ENCODE assay signal across 33 cellular contexts in genomic region chr7:45269192-45269591, GRCh38.
DNase-seq lines count a peak whose midpoint lies in the region; ATAC-seq, FAIRE-seq and TF ChIP-seq lines count a peak whose summit lies in the region.
"Had no signal": no experiment of that assay in that cellular context is flagged by ENCODE, and none has a peak within 500 bp of the region (broad histone marks: within the 10 kb centered on the region; RNA-seq: fewer than 3 reads in every experiment).

No MANE protein-coding gene starts in this region.

- intact Hi-C loops in HepG2 (cut with micrococcal nuclease; ENCODE audit: unreplicated experiment) (no loop called here), right lobe of liver (cut with DNase I) (loop anchor here in 1 of 2 donors (10.0 kb wide), 1 partner anchor 114 kb away; the partner anchor contains the start of gene RAMP3)

- H4K20me1 ChIP-seq in HepG2 (ENCODE audit: insufficient read depth, low read length): no peaks in the 10 kb centered on the region
- H4K20me1 ChIP-seq: BLaER1; BLaER1 treated with 17β-estradiol and CSF1 and Interleukin-3, amounts not matched to agents 10 nM and 100 nM had no signal

- DNase-seq in HepG2 (ENCODE audit: low spot score) (no peak), right lobe of liver (no peak), lung (ENCODE audit: low spot score) (peak; percentile 10), UCSD-AML1 (lab: John Stamatoyannopoulos, UW; ENCODE audit: unreplicated experiment) (no peak)
- no peak for DNase-seq in stimulated activated CD4-positive, alpha-beta T cell treated with anti-CD3 and anti-CD28 coated beads, Interleukin-12 subunit alpha, Interleukin-12 subunit beta, amount 100 ng/mL, for 4 hours
- DNase-seq: 8988T; ACHN; AML-193; BE2C; C1 segment of cervical spinal cord; Caco-2; Calu3; CD4-positive, alpha-beta memory T cell; CD4-positive, alpha-beta T cell; CD4-positive, CD25-positive, alpha-beta regulatory T cell; CD8-positive, alpha-beta memory T cell; CD8-positive, alpha-beta T cell; COR-L47; DMS 273 treated with DMSO at 0.1 percent for 48 hours; DMS153; DMS53; DMS79; DMS79 treated with DMSO at 0.1 percent for 48 hours; DND-41; EL had no signal

- FAIRE-seq in HepG2 (lab: Jason Lieb, UNC): no peak
- FAIRE-seq: A204.1, A549, D721Med had no signal

- H3K4me1 ChIP-seq in liver (ENCODE audit: control insufficient read depth in 4 of 4, insufficient read depth in 4 of 4, low read length in 3 of 4) (no peaks in the 10 kb centered on the region), HepG2 (ENCODE audit: insufficient read depth, low read length) (no peaks in the 10 kb centered on the region), right lobe of liver (no peaks in the 10 kb centered on the region), lung (ENCODE audit: control insufficient read depth in 2 of 2, insufficient read depth in 2 of 2, low read length in 2 of 2) (peaks cover 0 to 3% of the 10 kb centered on the region in 2 donors)
- H3K4me1 ChIP-seq: A549; BE2C; BLaER1; BLaER1 treated with 17β-estradiol and CSF1 and Interleukin-3, amounts not matched to agents 10 nM and 100 nM; Caco-2 had no signal

- in situ Hi-C loops in HepG2 (cut with HindIII; ENCODE audit: extremely low pct_ligation_motif_present, low pct_unique_long_range_greater_than_20kb): loop anchor here (25.0 kb wide), 1 partner anchor 307 kb away; no protein-coding TSS in a partner anchor

- POLR2A ChIA-PET in HepG2 (lab: Yijun Ruan, JAX): no interaction called here

- no peak overlapping the region for H2AFZ ChIP-seq in HepG2 (ENCODE audit: low read length)

- H3K4me2 ChIP-seq in HepG2 (ENCODE audit: low read depth, low read length): no peak overlapping the region
- H3K4me2 ChIP-seq: A549; BLaER1; BLaER1 treated with 17β-estradiol and CSF1 and Interleukin-3, amounts not matched to agents 10 nM and 100 nM had no signal

- TF ChIP-seq POLR2A in HepG2 (IDR thresholded peaks at IDR 0.05; ENCODE audit: insufficient read depth in 1 of 2, low read depth in 2 of 2, low read length in 2 of 2): no peak
- no peak for TF ChIP-seq POLR2A in right lobe of liver (IDR thresholded peaks at IDR 0.05)

- H3K9ac ChIP-seq in liver (ENCODE audit: low read depth in 1 of 2, low read length in 2 of 2) (no peak overlapping the region), HepG2 (ENCODE audit: insufficient read depth, low read depth, low read length) (no peak overlapping the region)
- H3K9ac ChIP-seq: BLaER1; BLaER1 treated with 17β-estradiol and CSF1 and Interleukin-3, amounts not matched to agents 10 nM and 100 nM had no signal

- no peak for TF ChIP-seq RAD21 in liver (IDR thresholded peaks at IDR 0.05)
- no peak for TF ChIP-seq RAD21 in HepG2 (CRISPR knock-in tag; IDR thresholded peaks at IDR 0.05)

- no peaks in the 10 kb centered on the region for H3K79me2 ChIP-seq in HepG2 (ENCODE audit: insufficient read depth, low read length)

- TF ChIP-seq EP300 in HepG2 (IDR thresholded peaks at IDR 0.05; ENCODE audit: low read depth in 2 of 2, low read length in 2 of 2) (no peak), HepG2 (CRISPR knock-in tag; IDR thresholded peaks at IDR 0.05; ENCODE audit: borderline replicate concordance) (no peak)

- H3K27ac ChIP-seq in liver (ENCODE audit: low read depth in 1 of 2, low read length in 2 of 2): no peak overlapping the region
- no peak overlapping the region for H3K27ac ChIP-seq in HepG2 (ENCODE audit: extremely low read length, insufficient read depth, low read length)
- no peak overlapping the region for H3K27ac ChIP-seq in right lobe of liver
- no peak overlapping the region for H3K27ac ChIP-seq in lung (ENCODE audit: low read depth in 1 of 2, low read length in 1 of 2)
- H3K27ac ChIP-seq: 22Rv1; A549; BLaER1; BLaER1 treated with 17β-estradiol and CSF1 and Interleukin-3, amounts not matched to agents 10 nM and 100 nM; C4-2B had no signal

- H3K9me3 ChIP-seq in liver (ENCODE audit: control insufficient read depth in 4 of 4, low read length in 3 of 4) (no peaks in the 10 kb centered on the region), HepG2 (ENCODE audit: low read length) (no peaks in the 10 kb centered on the region), right lobe of liver (no peaks in the 10 kb centered on the region), lung (ENCODE audit: control insufficient read depth in 2 of 2, insufficient read depth in 1 of 2, low read length in 1 of 2) (no peaks in the 10 kb centered on the region)
- H3K9me3 ChIP-seq: A549, BE2C, Caco-2 had no signal

- no TSS peak for BruUV-seq in HepG2 (replicated peaks; lab: Mats Ljungman, UMichigan)

- H3K27me3 ChIP-seq in liver (ENCODE audit: control insufficient read depth in 4 of 4, insufficient read depth in 4 of 4, low read length in 3 of 4) (peaks cover 0 to 9% (median 2%) of the 10 kb centered on the region in 4 donors), HepG2 (ENCODE audit: control insufficient read depth in 1 of 2, insufficient read depth in 2 of 2, low read length in 2 of 2) (peaks cover 0 to 12% of the 10 kb centered on the region in 2 experiments; a peak in 2 of 5 replicates), right lobe of liver (no peaks in the 10 kb centered on the region), lung (ENCODE audit: control insufficient read depth, insufficient read depth) (no peaks in the 10 kb centered on the region)
- H3K27me3 ChIP-seq: BE2C; BLaER1; BLaER1 treated with 17β-estradiol and CSF1 and Interleukin-3, amounts not matched to agents 10 nM and 100 nM had no signal

- CTCF ChIA-PET in HepG2 (lab: Yijun Ruan, JAX; ENCODE audit: low intra/inter-chr PET ratio, low total read pairs): no interaction called here

- H3K4me3 ChIP-seq in liver (ENCODE audit: low read depth in 1 of 3, low read length in 3 of 3) (no peak overlapping the region), HepG2 (replicated peaks in 1 of 3; ENCODE audit: insufficient read depth in 1 of 3, low read depth in 2 of 3, low read length in 3 of 3) (no peak overlapping the region), right lobe of liver (no peak overlapping the region), lung (no peak overlapping the region)
- H3K4me3 ChIP-seq: A549; BLaER1; BLaER1 treated with 17β-estradiol and CSF1 and Interleukin-3, amounts not matched to agents 10 nM and 100 nM had no signal

- TF ChIP-seq CTCF in liver (IDR thresholded peaks at IDR 0.05; ENCODE audit: low read depth, low read length, missing input control) (no peak), HepG2 (CRISPR knock-in tag; IDR thresholded peaks at IDR 0.05) (no peak), right lobe of liver (IDR thresholded peaks at IDR 0.05) (no peak), lung (IDR thresholded peaks at IDR 0.05; ENCODE audit: control extremely low read depth, extremely low read depth) (no peak)

- WGBS in liver: 78% methylated on average over 2 of the region's 2 CpGs
- 26% methylated on average over 2 of the region's 2 CpGs for WGBS in HepG2 (ENCODE audit: low lambda C conversion rate)
- WGBS in right lobe of liver (ENCODE audit: insufficient coverage, low coverage, low lambda C conversion rate, missing lambda C conversion rate): 60% methylated on average over 1 of the region's 2 CpGs
- 76 to 91% methylated on average over 2 of the region's 2 CpGs for WGBS in lung, 2 donors

- H3K36me3 ChIP-seq in liver (ENCODE audit: control insufficient read depth in 4 of 4, insufficient read depth in 3 of 4, low read depth in 1 of 4, low read length in 3 of 4): no peaks in the 10 kb centered on the region
- H3K36me3 ChIP-seq in HepG2 (replicated peaks in 1 of 2; ENCODE audit: control insufficient read depth in 1 of 2, insufficient read depth in 2 of 2, low read length in 2 of 2): no peaks in the 10 kb centered on the region
- no peaks in the 10 kb centered on the region for H3K36me3 ChIP-seq in right lobe of liver
- no peaks in the 10 kb centered on the region for H3K36me3 ChIP-seq in lung (ENCODE audit: control insufficient read depth in 2 of 2, insufficient read depth in 2 of 2, low read length in 2 of 2)
- H3K36me3 ChIP-seq: BE2C; BLaER1; BLaER1 treated with 17β-estradiol and CSF1 and Interleukin-3, amounts not matched to agents 10 nM and 100 nM had no signal

- ATAC-seq in HepG2 (no peak), right lobe of liver (peak in 3 of 4 donors; percentile 13 to 60 (median 24)), lung (ENCODE audit: insufficient read depth, low FRiP score) (no peak)
- ATAC-seq: A549; CD8-positive, alpha-beta T cell had no signal

TF ChIP-seq in liver, 16 proteins besides CTCF, POLR2A, EP300 and RAD21:
- TF ChIP-seq NR2F2 (IDR thresholded peaks at IDR 0.05): peak; percentile 69
- no peak for TF ChIP-seq RXRA (IDR thresholded peaks at IDR 0.05)
- no peak for TF ChIP-seq ATF3 (IDR thresholded peaks at IDR 0.05)

TF ChIP-seq in HepG2, 621 proteins besides CTCF, POLR2A, EP300 and RAD21:
- TF ChIP-seq RBM22 (optimal IDR thresholded peaks at IDR 0.05; ENCODE audit: low read length): no peak

Comparison
In these comparisons a context has a peak if more than half of its experiments do, and no peak if none do; other contexts are left out.
1. ATAC-seq: peak in right lobe of liver (3 of 4); none in HepG2 (single experiment) and lung (single experiment).